31 cellular contexts compared by ENCODE assay signal in genomic region chr9:135921749-135922310, GRCh38.
"Had no signal": no experiment of that assay in that cellular context is flagged by ENCODE, and none has a peak within 500 bp of the region (broad histone marks: within the 10 kb centered on the region; RNA-seq: fewer than 3 reads in every experiment).

No MANE protein-coding gene starts in this region.

- H3K27me3 ChIP-seq: ascending aorta, cardiac muscle cell, heart right ventricle, left lung, neutrophil, vagina had no signal

- DNase-seq: activated CD4-positive, alpha-beta memory T cell treated with anti-CD3 and anti-CD28 coated beads for 36 hours; activated CD4-positive, alpha-beta T cell treated with anti-CD3 and anti-CD28 coated beads, Interleukin-2, amount 10 ng/mL, durations not matched to agents 24 days and 14 days; activated CD8-positive, alpha-beta memory T cell treated with anti-CD3 and anti-CD28 coated beads, Interleukin-2, amount 50 U/mL, for 4 hours; activated gamma-delta T cell; activated naive CD4-positive, alpha-beta T cell treated with anti-CD3 and anti-CD28 coated beads, Interleukin-2, amount 10 ng/mL, durations not matched to agents 7 days and 5 days; activated naive CD8-positive, alpha-beta T cell treated with anti-CD3 and anti-CD28 coated beads, Interleukin-2, amount 10 ng/mL, durations not matched to agents 7 days and 5 days; activated T-cell treated with anti-CD3 and anti-CD28 coated beads, Interleukin-2, amount 50 U/mL, for 1 hour; foreskin fibroblast; heart right ventricle; kidney glomerular epithelial cell; stimulated activated CD4-positive, alpha-beta T cell treated with anti-CD3 and anti-CD28 coated beads, Interleukin-4, amount 100 ng/mL, for 4 hours; stimulated activated CD8-positive, alpha-beta memory T cell treated with anti-CD3 and anti-CD28 coated beads, Interleukin-4, amount 100 ng/mL, for 48 hours; stimulated activated naive CD8-positive, alpha-beta T cell treated with anti-CD3 and anti-CD28 coated beads, Interleukin-15, amount 100 ng/mL, for 72 hours; substantia nigra; T-helper 9 cell; WERI-Rb-1 had no signal

- ATAC-seq: activated CD4-positive, CD25-positive, alpha-beta regulatory T cell treated with anti-CD3 and anti-CD28 coated beads, Interleukin-2, amount 50 U/mL, for 24 hours; left lung; mucosa of descending colon; natural killer cell treated with Interleukin-12 subunit alpha and Interleukin-12 subunit beta and Interleukin-15 and Interleukin-18, amount 100 ng/mL, for 72 hours; sciatic nerve; stimulated activated memory B cell treated with anti-CD40 and anti-IgM and Interleukin-4, amounts not matched to agents 10 μg/mL and 1 μg/mL and 100 μg/mL, for 72 hours; stimulated activated naive CD8-positive, alpha-beta T cell treated with anti-CD3 and anti-CD28 coated beads, Interleukin-15, amount 100 ng/mL, for 72 hours had no signal

- H3K4me3 Mint-ChIP-seq: activated CD4-positive, alpha-beta memory T cell treated with anti-CD3 and anti-CD28 coated beads for 36 hours; activated CD4-positive, alpha-beta T cell treated with anti-CD3 and anti-CD28 coated beads, Interleukin-2, amount 10 ng/mL, durations not matched to agents 24 days and 14 days; activated naive CD4-positive, alpha-beta T cell treated with anti-CD3 and anti-CD28 coated beads, Interleukin-2, amount 10 ng/mL, durations not matched to agents 7 days and 5 days; activated naive CD8-positive, alpha-beta T cell treated with anti-CD3 and anti-CD28 coated beads, Interleukin-2, amount 10 ng/mL, durations not matched to agents 7 days and 5 days; activated T-helper 1 cell treated with anti-CD3 and anti-CD28 coated beads, Interleukin-12 subunit alpha, Interleukin-12 subunit beta, Interleukin-2, Interleukin-4 antibody, amounts not matched to agents 30 ng/mL and 10 ng/mL and 1 ng/mL, durations not matched to agents 14 hours and 24 hours and 36 hours; brain; natural killer cell treated with Interleukin-12 subunit alpha and Interleukin-12 subunit beta and Interleukin-15 and Interleukin-18, amount 100 ng/mL, for 72 hours; stimulated activated memory B cell treated with anti-CD40 and anti-IgM and Interleukin-4, amounts not matched to agents 10 μg/mL and 1 μg/mL and 100 μg/mL, for 72 hours; stimulated activated naive CD8-positive, alpha-beta T cell treated with anti-CD3 and anti-CD28 coated beads, Interleukin-15, amount 100 ng/mL, for 72 hours; type B pancreatic cell had no signal

- H3K27ac ChIP-seq: ascending aorta, cardiac muscle cell, heart right ventricle, left lung, neutrophil, skin epidermis, vagina, WERI-Rb-1 had no signal

- H3K9me3 ChIP-seq: neutrophil had no signal

- H3K4me1 ChIP-seq: ascending aorta had no signal

- H3K36me3 ChIP-seq: cardiac muscle cell, vagina had no signal

- H3K4me1 Mint-ChIP-seq: brain had no signal

- H3K27me3 Mint-ChIP-seq: activated CD4-positive, alpha-beta memory T cell treated with anti-CD3 and anti-CD28 coated beads for 36 hours; activated CD4-positive, alpha-beta T cell treated with anti-CD3 and anti-CD28 coated beads, Interleukin-2, amount 10 ng/mL, durations not matched to agents 24 days and 14 days; activated naive CD4-positive, alpha-beta T cell treated with anti-CD3 and anti-CD28 coated beads, Interleukin-2, amount 10 ng/mL, durations not matched to agents 7 days and 5 days; activated naive CD8-positive, alpha-beta T cell treated with anti-CD3 and anti-CD28 coated beads, Interleukin-2, amount 10 ng/mL, durations not matched to agents 7 days and 5 days; brain; natural killer cell treated with Interleukin-12 subunit alpha and Interleukin-12 subunit beta and Interleukin-15 and Interleukin-18, amount 100 ng/mL, for 72 hours; stimulated activated memory B cell treated with anti-CD40 and anti-IgM and Interleukin-4, amounts not matched to agents 10 μg/mL and 1 μg/mL and 100 μg/mL, for 72 hours; stimulated activated naive CD8-positive, alpha-beta T cell treated with anti-CD3 and anti-CD28 coated beads, Interleukin-15, amount 100 ng/mL, for 72 hours; type B pancreatic cell had no signal

- H3K4me3 ChIP-seq: ascending aorta, cardiac muscle cell, heart right ventricle, left lung, lung, mucosa of descending colon, skin epidermis, vagina had no signal

- H3K27ac Mint-ChIP-seq: activated CD4-positive, alpha-beta memory T cell treated with anti-CD3 and anti-CD28 coated beads for 36 hours; activated CD4-positive, alpha-beta T cell treated with anti-CD3 and anti-CD28 coated beads, Interleukin-2, amount 10 ng/mL, durations not matched to agents 24 days and 14 days; activated naive CD4-positive, alpha-beta T cell treated with anti-CD3 and anti-CD28 coated beads, Interleukin-2, amount 10 ng/mL, durations not matched to agents 7 days and 5 days; activated naive CD8-positive, alpha-beta T cell treated with anti-CD3 and anti-CD28 coated beads, Interleukin-2, amount 10 ng/mL, durations not matched to agents 7 days and 5 days; activated T-helper 1 cell treated with anti-CD3 and anti-CD28 coated beads, Interleukin-12 subunit alpha, Interleukin-12 subunit beta, Interleukin-2, Interleukin-4 antibody, amounts not matched to agents 30 ng/mL and 10 ng/mL and 1 ng/mL, durations not matched to agents 14 hours and 24 hours and 36 hours; brain; natural killer cell treated with Interleukin-12 subunit alpha and Interleukin-12 subunit beta and Interleukin-15 and Interleukin-18, amount 100 ng/mL, for 72 hours; stimulated activated memory B cell treated with anti-CD40 and anti-IgM and Interleukin-4, amounts not matched to agents 10 μg/mL and 1 μg/mL and 100 μg/mL, for 72 hours; type B pancreatic cell had no signal
